Comparison of ENCODE assay signal across 18 cellular contexts in genomic region chr3:12196684-12197083, GRCh38. TPM values are rescaled to one million over a fixed set of nuclear protein-coding genes. Genes with fewer than 3 reads are reported as not detected.
A peak's percentile ranks its signal among the peaks of the same experiment; 100 is the strongest.
DNase-seq lines count a peak whose midpoint lies in the region; ATAC-seq and TF ChIP-seq lines count a peak whose summit lies in the region.
"Had no signal": no experiment of that assay in that cellular context is flagged by ENCODE, and none has a peak within 500 bp of the region (broad histone marks: within the 10 kb centered on the region; RNA-seq: fewer than 3 reads in every experiment).

No MANE protein-coding gene starts in this region.

- H3K9me3 Mint-ChIP-seq in activated T-cell treated with anti-CD3 and anti-CD28 coated beads, Interleukin-2, amount 50 U/mL, for 24 hours = no peaks in the 10 kb centered on the region

- H3K9ac ChIP-seq in colonic mucosa (ENCODE audit: low read depth in 2 of 2, low read length in 2 of 2) = no peak overlapping the region

- H3K4me1 Mint-ChIP-seq in activated T-cell treated with anti-CD3 and anti-CD28 coated beads, Interleukin-2, amount 50 U/mL, for 24 hours (ENCODE audit: low read depth) = peaks cover 63% of the 10 kb centered on the region

- H3K4me1 ChIP-seq in Panc1 (ENCODE audit: control insufficient read depth, insufficient read depth, low read length) (peaks cover 33% of the 10 kb centered on the region), colonic mucosa (peaks cover 12% of the 10 kb centered on the region)

- no peak for TF ChIP-seq CTCF in Panc1 (IDR thresholded peaks at IDR 0.05)
- no peak for TF ChIP-seq CTCF in colonic mucosa (IDR thresholded peaks at IDR 0.05)

- H3K27me3 ChIP-seq in Panc1 (ENCODE audit: control insufficient read depth, insufficient read depth, low read length) = no peaks in the 10 kb centered on the region
- no peaks in the 10 kb centered on the region for H3K27me3 ChIP-seq in colonic mucosa
- H3K27me3 ChIP-seq in H7 (ENCODE audit: control insufficient read depth, insufficient read depth, low read length) = no peaks in the 10 kb centered on the region

- H3K27me3 Mint-ChIP-seq in activated T-cell treated with anti-CD3 and anti-CD28 coated beads, Interleukin-2, amount 50 U/mL, for 24 hours = peaks cover 11% of the 10 kb centered on the region

- H3K36me3 Mint-ChIP-seq in activated T-cell treated with anti-CD3 and anti-CD28 coated beads, Interleukin-2, amount 50 U/mL, for 24 hours (ENCODE audit: low read depth) = no peaks in the 10 kb centered on the region

- intact Hi-C loops in Panc1 (cut with micrococcal nuclease; ENCODE audit: unreplicated experiment) (loop anchor here (10.0 kb wide), 1 partner anchor 88 kb away; the partner anchor contains the start of gene PPARG), colonic mucosa (cut with DNase I) (no loop called here)

- no TSS peak for BruUV-seq in Panc1 (replicated peaks; lab: Mats Ljungman, UMichigan)

- CTCF ChIA-PET in Panc1 (lab: Charles Lee) = no interaction called here

- POLR2A ChIA-PET in Panc1 (lab: Charles Lee) = no interaction called here

- H3K27ac ChIP-seq in Panc1 (ENCODE audit: low read length) (peak overlapping the region; percentile 86; the same call in 1 of the 2 replicates), colonic mucosa (no peak overlapping the region)
- H3K27ac ChIP-seq: C4-2B, SJCRH30 had no signal

- in situ Hi-C loops in Panc1 (cut with HindIII; ENCODE audit: low pct_unique_long_range_greater_than_20kb, low sequenced_read_pairs) = no loop called here

- no peaks in the 10 kb centered on the region for H3K9me3 ChIP-seq in Panc1 (ENCODE audit: control insufficient read depth, insufficient read depth, low read depth, low read length)
- no peaks in the 10 kb centered on the region for H3K9me3 ChIP-seq in colonic mucosa
- H3K9me3 ChIP-seq: SJCRH30 had no signal

- no peak for DNase-seq in activated T-cell treated with anti-CD3 and anti-CD28 coated beads, Interleukin-2, amount 50 U/mL, for 24 hours
- no peak for DNase-seq in activated T-cell treated with anti-CD3 and anti-CD28 coated beads, Interleukin-2, amount 50 U/mL, for 1 hour
- DNase-seq in Panc1 (ENCODE audit: low read depth, low spot score) (no peak), colonic mucosa (peak; percentile 70), H7 (no peak), DMS79 (lab: John Stamatoyannopoulos, UW) (no peak), HT-29 (ENCODE audit: low spot score) (no peak), NCI-H1930 (lab: John Stamatoyannopoulos, UW) (no peak)
- DNase-seq: GF-D8; Karpas-422; MM.1S; NCI-H1105; NCI-H1694 treated with DMSO at 0.1 percent for 48 hours; NCI-H345; NK-92 treated with Interleukin-12 subunit alpha and Interleukin-12 subunit beta, amount 100 ng/mL, for 24 hours; OCI-M1; SJCRH30 had no signal

- H3K4me3 Mint-ChIP-seq in activated T-cell treated with anti-CD3 and anti-CD28 coated beads, Interleukin-2, amount 50 U/mL, for 24 hours = no peak overlapping the region

- no peak for ATAC-seq in Panc1

- no peak overlapping the region for H3K4me3 ChIP-seq in Panc1 (ENCODE audit: low read depth in 2 of 2, low read length in 2 of 2)
- H3K4me3 ChIP-seq in colonic mucosa = no peak overlapping the region
- H3K4me3 ChIP-seq in H7 (ENCODE audit: insufficient read depth, low read depth, low read length) = no peak overlapping the region
- H3K4me3 ChIP-seq: SJCRH30 had no signal

- peak overlapping the region; percentile 76 for H3K27ac Mint-ChIP-seq in activated T-cell treated with anti-CD3 and anti-CD28 coated beads, Interleukin-2, amount 50 U/mL, for 24 hours

- H3K36me3 ChIP-seq in Panc1 (ENCODE audit: control insufficient read depth, insufficient read depth, low read length) (no peaks in the 10 kb centered on the region), colonic mucosa (no peaks in the 10 kb centered on the region), H7 (replicated peaks; ENCODE audit: control insufficient read depth, insufficient read depth, low read length) (no peaks in the 10 kb centered on the region)
- H3K36me3 ChIP-seq: SJCRH30 had no signal

RNA-seq across cellular contexts. Expression of gene TIMP4, which starts 38.0 kb away (rescaled TPM):
- total RNA-seq in Panc1 (2021; ENCODE audit: unreplicated experiment) (not detected), colonic mucosa (1 to 10 TPM; 2.0 to 3.1 TPM)
- polyA plus RNA-seq in Panc1 (2012; ENCODE audit: insufficient read length) = not detected
- 22.9 and 40.3 TPM in 2 replicates for total RNA-seq in H7 (2014; rRNA removed; shearing (Covaris generic))
- 2.7 and 3.8 TPM in 2 replicates for total RNA-seq in HT-29 (2014; rRNA removed; shearing (Covaris generic))
- total RNA-seq: SJCRH30 had no signal
